Comparison of ENCODE assay signal across 2 cellular contexts in genomic region chr17:60082946-60083471, GRCh38.
TF ChIP-seq lines count a peak whose summit lies in the region.

No MANE protein-coding gene starts in this region.

TF ChIP-seq in HEK293T, 16 proteins besides CTCF, POLR2A, EP300 and RAD21:
- TF ChIP-seq NFRKB (IDR thresholded peaks at IDR 0.05): no peak
- TF ChIP-seq ZNF384 (IDR thresholded peaks at IDR 0.05): no peak
- TF ChIP-seq HDGF (IDR thresholded peaks at IDR 0.05; ENCODE audit: borderline replicate concordance): no peak
- no peak for TF ChIP-seq L3MBTL2 (conservative IDR thresholded peaks at IDR 0.05)
- no peak for TF ChIP-seq FOXM1 (IDR thresholded peaks at IDR 0.05; ENCODE audit: borderline replicate concordance)
- TF ChIP-seq SUZ12 (IDR thresholded peaks at IDR 0.05): no peak
- no peak for TF ChIP-seq SP1 (IDR thresholded peaks at IDR 0.05)
- no peak for TF ChIP-seq FOXK2 (IDR thresholded peaks at IDR 0.05)
- TF ChIP-seq BHLHE40 (IDR thresholded peaks at IDR 0.05; ENCODE audit: borderline replicate concordance): no peak
- no peak for TF ChIP-seq CTBP1 (IDR thresholded peaks at IDR 0.05; ENCODE audit: borderline replicate concordance)
- TF ChIP-seq ARNT (IDR thresholded peaks at IDR 0.05): no peak

TF ChIP-seq in GM23338, 12 proteins besides CTCF, POLR2A, EP300 and RAD21:
- TF ChIP-seq JUNB (IDR thresholded peaks at IDR 0.05; ENCODE audit: unreplicated experiment): no peak
- TF ChIP-seq REST (IDR thresholded peaks at IDR 0.05; ENCODE audit: unreplicated experiment): no peak
- TF ChIP-seq STAT1 (IDR thresholded peaks at IDR 0.05; ENCODE audit: unreplicated experiment): no peak
- TF ChIP-seq CREB1 (CRISPR knock-in tag; IDR thresholded peaks at IDR 0.05; ENCODE audit: low read depth): no peak
